Comparison of ENCODE assay signal across 34 cellular contexts in genomic region chr15:69134841-69135240, GRCh38.
"Had no signal": no experiment of that assay in that cellular context is flagged by ENCODE, and none has a peak within 500 bp of the region (broad histone marks: within the 10 kb centered on the region; RNA-seq: fewer than 3 reads in every experiment).

No MANE protein-coding gene starts in this region.

- ATAC-seq: activated T-cell treated with anti-CD3 and anti-CD28 coated beads, Interleukin-2, amount 50 U/mL, for 72 hours; activated T-helper 17 cell treated with anti-CD3 and anti-CD28 coated beads, Interleukin-2, amount 50 U/mL, for 72 hours had no signal

- H3K36me3 ChIP-seq: brain microvascular endothelial cell had no signal

- H3K27ac ChIP-seq: brain microvascular endothelial cell, KMS-11, PC-9, VCaP had no signal

- H3K4me3 ChIP-seq: PC-9 had no signal

- FAIRE-seq: colon, RCC 7860 had no signal

- DNase-seq: activated CD4-positive, alpha-beta memory T cell treated with anti-CD3 and anti-CD28 coated beads, Interleukin-2, amount 10 ng/mL, durations not matched to agents 7 days and 5 days; activated CD4-positive, alpha-beta T cell treated with anti-CD3 and anti-CD28 coated beads for 1 hour; activated CD4-positive, alpha-beta T cell treated with anti-CD3 and anti-CD28 coated beads for 48 hours; activated CD4-positive, CD25-positive, alpha-beta regulatory T cell; activated effector memory CD4-positive, alpha-beta T cell treated with anti-CD3 and anti-CD28 coated beads, Interleukin-2, amount 50 U/mL, for 16 hours; activated naive CD4-positive, alpha-beta T cell; activated naive CD4-positive, alpha-beta T cell treated with anti-CD3 and anti-CD28 coated beads, Interleukin-2, amount 50 U/mL, for 16 hours; activated naive CD8-positive, alpha-beta T cell treated with anti-CD3 and anti-CD28 coated beads for 36 hours; activated T-cell treated with anti-CD3 and anti-CD28 coated beads, Interleukin-2, amount 50 U/mL, for 1 hour; activated T-cell treated with anti-CD3 and anti-CD28 coated beads, Interleukin-2, amount 50 U/mL, for 72 hours; amniotic stem cell; aorta; brain microvascular endothelial cell; central memory CD4-positive, alpha-beta T cell; MM.1S; MV-4-11; NCI-H1092; NCI-H1436 treated with DMSO at 0.1 percent for 48 hours; NCI-H187; NCI-H2029 treated with DMSO at 0.1 percent for 48 hours; NCI-H345; NCI-H526 treated with DMSO at 0.1 percent for 48 hours; NCI-H774; PC-9; Right ventricle myocardium superior; SW 1271; T-helper 1 cell; T-helper 2 cell; T-helper 9 cell had no signal
